Comparison of ENCODE assay signal across 8 cellular contexts in genomic region chr7:105531797-105532671, GRCh38. TPM values are rescaled to one million over a fixed set of nuclear protein-coding genes. Genes with fewer than 3 reads are reported as not detected.
DNase-seq lines count a peak whose midpoint lies in the region; ATAC-seq and TF ChIP-seq lines count a peak whose summit lies in the region.

Gene RINT1 (plus strand): TSS chr7:105532201. CDS start chr7:105532316, 115 bp downstream.

- H3K4me1 ChIP-seq in BLaER1 (peaks cover 19% of the 10 kb centered on the region), colonic mucosa (peaks cover 10% of the 10 kb centered on the region)

- H3K36me3 ChIP-seq in BLaER1 (peaks cover 22% of the 10 kb centered on the region), colonic mucosa (no peaks in the 10 kb centered on the region)

- peak; percentile 71 for TF ChIP-seq CTCF in colonic mucosa (IDR thresholded peaks at IDR 0.05)

- peak within 1 kb of the TSS; percentile 93 for H3K4me3 ChIP-seq in BLaER1
- H3K4me3 ChIP-seq in colonic mucosa = peak within 1 kb of the TSS; percentile 76

- H3K27me3 ChIP-seq in BLaER1 = no peaks in the 10 kb centered on the region
- no peaks in the 10 kb centered on the region for H3K27me3 ChIP-seq in colonic mucosa

- DNase-seq in GM19238 (ENCODE audit: insufficient read length, low spot score) (peak; percentile 73), NCI-H510A treated with DMSO at 0.1 percent for 48 hours (lab: John Stamatoyannopoulos, UW) (peak; percentile 77), colonic mucosa (peak; percentile 93), left kidney (ENCODE audit: low read depth, low spot score) (peak; percentile 96)
- DNase-seq in activated CD4-positive, alpha-beta T cell treated with anti-CD3 and anti-CD28 coated beads for 4 hours = peak; percentile 88 to 89
- peak; percentile 90 to 91 for DNase-seq in stimulated activated CD4-positive, alpha-beta T cell treated with anti-CD3 and anti-CD28 coated beads, Interleukin-2, amount 100 ng/mL, for 24 hours

- ATAC-seq in HG03442 (IDR thresholded peaks at IDR 0.05; ENCODE audit: unreplicated experiment) = peak; percentile 97

- H4K20me1 ChIP-seq in BLaER1 = no peaks in the 10 kb centered on the region; the same call in 1 of the 2 replicates

- peak within 1 kb of the TSS; percentile 96 for H3K9ac ChIP-seq in BLaER1
- peak within 1 kb of the TSS; percentile 90 to 97 for H3K9ac ChIP-seq in colonic mucosa (ENCODE audit: low read depth in 2 of 2, low read length in 2 of 2)

- H3K27ac ChIP-seq in BLaER1 (peak within 1 kb of the TSS; percentile 92), colonic mucosa (peak within 1 kb of the TSS; percentile 80)

- H3K9me3 ChIP-seq in BLaER1 (no peaks in the 10 kb centered on the region), colonic mucosa (no peaks in the 10 kb centered on the region)

- H3K4me2 ChIP-seq in BLaER1 = peak within 1 kb of the TSS; percentile 91

- intact Hi-C loops in colonic mucosa (cut with DNase I) = no loop called here

RNA-seq across cellular contexts. Expression of gene RINT1, which starts in this region (rescaled TPM):
- 10 to 100 TPM; 13.4 to 17.2 TPM for total RNA-seq in colonic mucosa

Comparison
In these comparisons a context has a peak if more than half of its experiments do, and no peak if none do; other contexts are left out.
1. Peak in every context shown above with its lines: DNase-seq, ATAC-seq, H3K4me3 ChIP-seq and H3K27ac ChIP-seq.